ENCODE assay signal across 24 cellular contexts in the genomic region with DNA sequence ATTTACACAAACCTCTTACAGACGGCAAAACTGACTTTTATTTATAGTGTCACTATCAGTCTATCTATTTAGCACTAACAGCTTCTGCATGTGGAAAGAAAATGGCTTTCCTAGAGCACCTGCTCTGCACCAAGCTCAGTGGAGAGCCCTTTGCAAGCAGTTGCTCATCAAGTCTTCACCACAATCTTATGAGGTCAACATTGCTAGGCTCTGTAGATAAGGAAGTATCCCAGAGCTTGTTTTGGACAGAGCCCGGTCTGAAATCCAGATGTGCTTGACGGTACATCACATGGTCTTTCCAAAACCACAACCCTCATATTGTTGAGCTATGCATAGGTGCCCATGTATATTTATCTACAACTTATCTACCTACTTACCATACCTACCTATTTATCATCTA.
"Had no signal": no experiment of that assay in that cellular context is flagged by ENCODE, and none has a peak within 500 bp of the region (broad histone marks: within the 10 kb centered on the region; RNA-seq: fewer than 3 reads in every experiment).

No MANE protein-coding gene starts in this region.

- H3K9me3 ChIP-seq: esophagus squamous epithelium, gastrocnemius medialis, ovary, right lobe of liver, suprapubic skin, transverse colon, upper lobe of right lung, vagina had no signal

- H3K4me2 ChIP-seq: smooth muscle cell had no signal

- H3K27me3 ChIP-seq: esophagus squamous epithelium, gastrocnemius medialis, ovary, right lobe of liver, suprapubic skin, transverse colon, vagina had no signal

- H3K36me3 ChIP-seq: esophagus squamous epithelium, gastrocnemius medialis, ovary, right lobe of liver, suprapubic skin, transverse colon, upper lobe of right lung, vagina had no signal

- H3K4me1 ChIP-seq: esophagus squamous epithelium, gastrocnemius medialis, right lobe of liver, suprapubic skin, transverse colon, upper lobe of right lung had no signal

- H3K27ac ChIP-seq: coronary artery, esophagus squamous epithelium, gastrocnemius medialis, ovary, right lobe of liver, suprapubic skin, transverse colon, upper lobe of right lung, vagina had no signal

- DNase-seq: dermis blood vessel endothelial cell; effector memory CD4-positive, alpha-beta T cell; esophagus squamous epithelium; foreskin fibroblast; gastrocnemius medialis; head of caudate nucleus; kidney; natural killer cell; occipital lobe; ovary; right lobe of liver; stimulated activated CD4-positive, alpha-beta T cell treated with anti-CD3 and anti-CD28 coated beads, Interleukin-12 subunit alpha, Interleukin-12 subunit beta, amount 100 ng/mL, for 4 hours; stimulated activated CD4-positive, alpha-beta T cell treated with anti-CD3 and anti-CD28 coated beads, Interleukin-1b, Interleukin-23, amount 100 ng/mL, for 48 hours; stimulated activated CD4-positive, alpha-beta T cell treated with anti-CD3 and anti-CD28 coated beads, Interleukin-4, amount 100 ng/mL, for 1 hour; stimulated activated CD8-positive, alpha-beta memory T cell treated with anti-CD3 and anti-CD28 coated beads, Interleukin-4, amount 100 ng/mL, for 48 hours; stimulated activated naive CD4-positive, alpha-beta T cell; stimulated activated naive CD8-positive, alpha-beta T cell treated with anti-CD3 and anti-CD28 coated beads, Interleukin-15, amount 100 ng/mL, for 72 hours; transverse colon; upper lobe of right lung had no signal

- H3K4me3 ChIP-seq: coronary artery, esophagus squamous epithelium, gastrocnemius medialis, lung, ovary, right lobe of liver, smooth muscle cell, suprapubic skin, transverse colon, upper lobe of right lung, vagina had no signal
